ENCODE assay signal across 8 cellular contexts in the genomic region with DNA sequence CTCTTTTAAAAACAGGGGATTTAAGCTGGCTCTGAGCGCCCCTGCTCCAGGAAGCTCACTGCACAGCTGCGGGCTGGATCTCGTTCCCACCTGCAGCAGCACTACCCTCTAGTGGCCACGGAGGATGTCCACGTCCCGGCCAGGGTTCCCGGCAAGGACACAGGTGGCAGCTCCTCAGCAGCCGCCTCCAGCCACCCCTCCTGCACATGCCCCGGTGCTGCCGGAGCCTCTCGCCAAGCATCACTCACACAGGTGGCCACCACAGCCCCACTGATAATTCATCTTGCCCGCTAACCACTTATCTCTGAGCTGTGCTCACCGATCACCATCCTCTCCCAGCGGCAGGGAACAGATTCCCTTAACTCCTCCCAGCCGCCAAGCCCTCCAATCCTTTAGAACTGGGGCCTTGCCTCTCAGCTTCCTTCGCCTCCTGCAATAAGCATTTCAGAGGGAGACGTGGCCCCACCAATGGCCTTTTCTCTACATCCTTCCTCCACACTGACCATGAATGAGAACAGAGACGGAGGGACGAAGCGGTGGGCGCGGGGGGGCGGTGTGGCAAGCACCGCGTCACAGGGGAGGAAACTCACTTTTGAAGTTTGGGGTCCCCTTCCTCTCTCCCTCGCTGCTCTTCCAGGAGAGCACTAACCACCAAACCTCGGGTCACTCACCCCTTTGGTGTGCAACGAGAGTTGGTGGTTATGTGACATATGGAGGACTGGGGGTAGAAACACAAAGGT.
A peak's percentile ranks its signal among the peaks of the same experiment; 100 is the strongest.
DNase-seq lines count a peak whose midpoint lies in the region; ATAC-seq and TF ChIP-seq lines count a peak whose summit lies in the region.

No MANE protein-coding gene starts in this region.

- no peak overlapping the region for H3K27ac ChIP-seq in SJCRH30
- H3K27ac ChIP-seq in fibroblast of lung (ENCODE audit: insufficient read depth, low read length): no peak overlapping the region
- no peak overlapping the region for H3K27ac ChIP-seq in parathyroid adenoma

- H3K79me2 ChIP-seq in fibroblast of lung (ENCODE audit: control insufficient read depth, insufficient read depth, low read length) (no peaks in the 10 kb centered on the region), parathyroid adenoma (no peaks in the 10 kb centered on the region)

- no peak for ATAC-seq in HG03139 (IDR thresholded peaks at IDR 0.05; ENCODE audit: unreplicated experiment)

- no peak overlapping the region for H2AFZ ChIP-seq in fibroblast of lung (ENCODE audit: low read length)
- no peak overlapping the region for H2AFZ ChIP-seq in parathyroid adenoma

- peaks cover 4% of the 10 kb centered on the region; the same call in 1 of the 2 replicates for H3K4me1 ChIP-seq in SJCRH30
- H3K4me1 ChIP-seq in fibroblast of lung (ENCODE audit: control insufficient read depth, extremely low read depth, insufficient read depth, low read length): no peaks in the 10 kb centered on the region
- H3K4me1 ChIP-seq in parathyroid adenoma: no peaks in the 10 kb centered on the region

- H3K36me3 ChIP-seq in SJCRH30 (no peaks in the 10 kb centered on the region), fibroblast of lung (ENCODE audit: control insufficient read depth, insufficient read depth, low read length) (no peaks in the 10 kb centered on the region), parathyroid adenoma (ENCODE audit: control insufficient read depth, insufficient read depth, low read length) (no peaks in the 10 kb centered on the region)

- H3K9ac ChIP-seq in fibroblast of lung (ENCODE audit: insufficient read depth, low read length) (no peak overlapping the region), parathyroid adenoma (no peak overlapping the region)

- H3K4me3 ChIP-seq in SJCRH30 (no peak overlapping the region), fibroblast of lung (replicated peaks in 1 of 4; ENCODE audit: control extremely low read depth in 1 of 4, insufficient read depth in 1 of 4, low read depth in 3 of 4, low read length in 4 of 4) (no peak overlapping the region), parathyroid adenoma (ENCODE audit: low read depth, low read length) (no peak overlapping the region)

- peak; percentile 33 for DNase-seq in SIG-M5 treated with dmso at 0.1 percent for 504 hours (lab: John Stamatoyannopoulos, UW; ENCODE audit: unreplicated experiment)
- DNase-seq in SIG-M5 (lab: John Stamatoyannopoulos, UW): no peak
- peak; percentile 20 to 52 for DNase-seq in Kasumi-1 (lab: John Stamatoyannopoulos, UW)
- DNase-seq in SJCRH30: peak; percentile 81 to 87
- DNase-seq in fibroblast of lung (ENCODE audit: low read depth in 2 of 2): peak; percentile 11 to 19
- DNase-seq in activated gamma-delta T cell treated with Interleukin-2 at 50 U/mL for 16 hours: no peak

- peak; percentile 38 to 48 for TF ChIP-seq CTCF in fibroblast of lung (conservative IDR thresholded peaks at IDR 0.05 in 1 of 2, IDR thresholded peaks at IDR 0.05 in 1 of 2; ENCODE audit: low read depth in 1 of 2, low read length in 2 of 2)
- peak; percentile 89 for TF ChIP-seq CTCF in parathyroid adenoma (IDR thresholded peaks at IDR 0.05)

- H4K20me1 ChIP-seq in fibroblast of lung (ENCODE audit: control insufficient read depth, extremely low read depth, insufficient read depth, low read length): no peaks in the 10 kb centered on the region

- H3K4me2 ChIP-seq in fibroblast of lung (ENCODE audit: extremely low read depth, insufficient read depth, low read length) (no peak overlapping the region), parathyroid adenoma (ENCODE audit: low read length) (no peak overlapping the region)

- peaks cover 36% of the 10 kb centered on the region for H3K27me3 ChIP-seq in SJCRH30
- H3K27me3 ChIP-seq in fibroblast of lung (ENCODE audit: control insufficient read depth, insufficient read depth, low read length): peaks cover 7% of the 10 kb centered on the region
- H3K27me3 ChIP-seq in parathyroid adenoma (ENCODE audit: control insufficient read depth, insufficient read depth, low read length): peaks cover 6% of the 10 kb centered on the region

- no peaks in the 10 kb centered on the region for H3K9me3 ChIP-seq in SJCRH30 (replicated peaks)
- H3K9me3 ChIP-seq in fibroblast of lung (ENCODE audit: control insufficient read depth, insufficient read depth, low read depth, low read length): no peaks in the 10 kb centered on the region
- H3K9me3 ChIP-seq in parathyroid adenoma (ENCODE audit: control insufficient read depth, low read length): no peaks in the 10 kb centered on the region

Comparison
In these comparisons a context has a peak if more than half of its experiments do, and no peak if none do; other contexts are left out.
1. DNase-seq: peak in SIG-M5 treated with dmso at 0.1 percent for 504 hours (single experiment), Kasumi-1 (2 of 2), SJCRH30 (2 of 2) and fibroblast of lung (2 of 2); none in SIG-M5 (single experiment) and activated gamma-delta T cell treated with Interleukin-2 at 50 U/mL for 16 hours (single experiment).